Comparison of ENCODE assay signal across 8 cellular contexts in genomic region chr11:47454251-47454650, GRCh38. TPM values are rescaled to one million over a fixed set of nuclear protein-coding genes. Genes with fewer than 3 reads are reported as not detected.
DNase-seq lines count a peak whose midpoint lies in the region; ATAC-seq and TF ChIP-seq lines count a peak whose summit lies in the region.
"Not testable (repeated sequence)": the region's sequence is repeated elsewhere in the genome, so short reads cannot be mapped to it uniquely, and the experiment has no call there.

No MANE protein-coding gene starts in this region.

- not testable (repeated sequence) for H3K27me3 Mint-ChIP-seq in CD8-positive, alpha-beta T cell (ENCODE audit: low read depth)

- intact Hi-C loops in CD8-positive, alpha-beta T cell (cut with DNase I, micrococcal nuclease) = loop anchor here (1.0 to 2.0 kb wide), 5 partner anchors 79 to 565 kb away; no protein-coding TSS in a partner anchor

- TF ChIP-seq POLR2A in NB4 (IDR thresholded peaks at IDR 0.05; ENCODE audit: extremely low read depth, insufficient read length) = not testable (repeated sequence)

- not testable (repeated sequence) for H3K4me3 ChIP-seq in CD8-positive, alpha-beta T cell (ENCODE audit: low read depth, low read length); NB4 (ENCODE audit: low read depth, low read length); epithelial cell of proximal tubule (ENCODE audit: low read depth, low read length)

- H3K27ac Mint-ChIP-seq in CD8-positive, alpha-beta T cell = not testable (repeated sequence)

- not testable (repeated sequence) for H3K9me3 ChIP-seq in CD8-positive, alpha-beta T cell (ENCODE audit: low read length)

- peak; percentile 71 for TF ChIP-seq CTCF in CD8-positive, alpha-beta T cell (IDR thresholded peaks at IDR 0.05)
- TF ChIP-seq CTCF in NB4 (IDR thresholded peaks at IDR 0.05; ENCODE audit: low read depth, low read length) (peak; percentile 86), epithelial cell of proximal tubule (conservative IDR thresholded peaks at IDR 0.05; ENCODE audit: low read depth, low read length) (peak; percentile 87)

- not testable (repeated sequence) for H3K4me1 ChIP-seq in CD8-positive, alpha-beta T cell (ENCODE audit: insufficient read depth, low read length)

- H3K36me3 ChIP-seq in CD8-positive, alpha-beta T cell (ENCODE audit: insufficient read depth, low read length) = not testable (repeated sequence)

- POLR2A ChIA-PET in CD8-positive, alpha-beta T cell (lab: Charles Lee) = not testable (repeated sequence)

- CTCF ChIA-PET in CD8-positive, alpha-beta T cell (lab: Charles Lee) = interaction anchor here (0.6 to 4.2 kb wide), 12 partner anchors 8 to 278 kb away, joined by 3 to 24 read pairs (median 4); partner anchors contain the start of genes ARFGAP2 and NR1H3

- not testable (repeated sequence) for H3K27ac ChIP-seq in CD8-positive, alpha-beta T cell (ENCODE audit: low read depth, low read length)

- peak; percentile 36 to 77 (median 61) for DNase-seq in CD8-positive, alpha-beta T cell
- DNase-seq in NB4 (ENCODE audit: low read depth) (peak; percentile 90), RPMI8226 (peak; percentile 71), epithelial cell of proximal tubule (ENCODE audit: low read depth) (peak; percentile 37), midbrain (lab: John Stamatoyannopoulos, UW) (peak; percentile 63)
- peak; percentile 58 for DNase-seq in activated T-cell treated with anti-CD3 and anti-CD28 coated beads, Interleukin-2, amount 50 U/mL, for 1 hour
- DNase-seq in stimulated activated CD8-positive, alpha-beta memory T cell treated with anti-CD3 and anti-CD28 coated beads, Interleukin-12 subunit alpha, Interleukin-12 subunit beta, amount 100 ng/mL, for 4 hours (ENCODE audit: low read depth) = peak; percentile 16

- not testable (repeated sequence) for H3K36me3 Mint-ChIP-seq in CD8-positive, alpha-beta T cell

- H3K4me3 Mint-ChIP-seq in CD8-positive, alpha-beta T cell = not testable (repeated sequence)

- ATAC-seq in CD8-positive, alpha-beta T cell = peak; percentile 93
- ATAC-seq in GM21529 (IDR thresholded peaks at IDR 0.05; ENCODE audit: unreplicated experiment) = peak; percentile 65

- H3K4me1 Mint-ChIP-seq in CD8-positive, alpha-beta T cell (ENCODE audit: low read depth) = not testable (repeated sequence)

- not testable (repeated sequence) for H3K9me3 Mint-ChIP-seq in CD8-positive, alpha-beta T cell

- not testable (repeated sequence) for H3K27me3 ChIP-seq in CD8-positive, alpha-beta T cell (ENCODE audit: insufficient read depth, low read length)

RNA-seq across cellular contexts. Expression of gene RAPSN, which starts 5.3 kb away (rescaled TPM):
- under 1 TPM; 0.84 to 0.94 TPM for total RNA-seq in CD8-positive, alpha-beta T cell
- total RNA-seq in epithelial cell of proximal tubule = not detected in 2 replicates

RNA-seq across cellular contexts. Expression of gene PSMC3, which starts 28.0 kb away (rescaled TPM):
- total RNA-seq in CD8-positive, alpha-beta T cell = 10 to 100 TPM; 58.1 to 63.4 TPM
- 169 and 319 TPM in 2 replicates for total RNA-seq in epithelial cell of proximal tubule

RNA-seq across cellular contexts. Expression of gene SLC39A13, which starts 45.9 kb away (rescaled TPM):
- total RNA-seq in CD8-positive, alpha-beta T cell = 10 to 100 TPM; 34.0 to 34.6 TPM
- total RNA-seq in epithelial cell of proximal tubule = 64.5 and 73.5 TPM in 2 replicates

Comparison
In these comparisons a context has a peak if more than half of its experiments do, and no peak if none do; other contexts are left out.
1. DNase-seq: peak in every context shown above with its lines; median percentile 90 in NB4; 71 in RPMI8226; 63 in midbrain; 61 in CD8-positive, alpha-beta T cell; 58 in activated T-cell treated with anti-CD3 and anti-CD28 coated beads, Interleukin-2, amount 50 U/mL, for 1 hour; 37 in epithelial cell of proximal tubule; 16 in stimulated activated CD8-positive, alpha-beta memory T cell treated with anti-CD3 and anti-CD28 coated beads, Interleukin-12 subunit alpha, Interleukin-12 subunit beta, amount 100 ng/mL, for 4 hours.